ENCODE assay signal across 18 cellular contexts in genomic region chr9:130110596-130111021, GRCh38. TPM values are rescaled to one million over a fixed set of nuclear protein-coding genes. Genes with fewer than 3 reads are reported as not detected.
A peak's percentile ranks its signal among the peaks of the same experiment; 100 is the strongest.
DNase-seq lines count a peak whose midpoint lies in the region; ATAC-seq and TF ChIP-seq lines count a peak whose summit lies in the region.
"Had no signal": no experiment of that assay in that cellular context is flagged by ENCODE, and none has a peak within 500 bp of the region (broad histone marks: within the 10 kb centered on the region; RNA-seq: fewer than 3 reads in every experiment).

No MANE protein-coding gene starts in this region.

- H3K27ac ChIP-seq in ACC112 (ENCODE audit: low read depth, low read length) (peak overlapping the region; percentile 30; the same call in 1 of the 2 replicates), IMR-90 (ENCODE audit: insufficient read depth, low read length) (no peak overlapping the region), suprapubic skin (no peak overlapping the region)
- H3K27ac ChIP-seq: SJCRH30, testis had no signal

- no peak overlapping the region for H2BK15ac ChIP-seq in IMR-90 (ENCODE audit: low read depth, low read length)

- no peak overlapping the region for H4K5ac ChIP-seq in IMR-90 (ENCODE audit: low read depth, low read length)

- dilution Hi-C loops in IMR-90 (cut with HindIII; ENCODE audit: low sequenced_read_pairs, unreplicated experiment) = loop anchor here (25.0 kb wide), 1 partner anchor 127 kb away; no protein-coding TSS in a partner anchor

- H2BK120ac ChIP-seq in IMR-90 (ENCODE audit: low read depth, low read length) = no peak overlapping the region

- no peaks in the 10 kb centered on the region for H3K79me2 ChIP-seq in ACC112 (ENCODE audit: control insufficient read depth, insufficient read depth, low read length, unreplicated experiment)

- TF ChIP-seq RAD21 in IMR-90 (IDR thresholded peaks at IDR 0.05; ENCODE audit: low read length) = no peak

- no peaks in the 10 kb centered on the region for H3K9me3 ChIP-seq in IMR-90 (ENCODE audit: control insufficient read depth, insufficient read depth, low read length)
- no peaks in the 10 kb centered on the region for H3K9me3 ChIP-seq in suprapubic skin
- H3K9me3 ChIP-seq: MG63, SJCRH30, testis had no signal

- ATAC-seq in IMR-90 (ENCODE audit: low read depth) (no peak), HG02623 (IDR thresholded peaks at IDR 0.05; ENCODE audit: unreplicated experiment) (no peak), Right ventricle myocardium inferior (no peak)
- ATAC-seq: activated CD8-positive, alpha-beta memory T cell treated with anti-CD3 and anti-CD28 coated beads, Interleukin-2, amount 10 ng/mL, durations not matched to agents 7 days and 5 days; left ventricle myocardium superior had no signal

- H2AFZ ChIP-seq in ACC112 (ENCODE audit: low read length, unreplicated experiment) (no peak overlapping the region), IMR-90 (replicated peaks; ENCODE audit: low read length, poor library complexity) (no peak overlapping the region)

- WGBS in IMR-90 (ENCODE audit: extremely low coverage in 2 of 2, insufficient read length in 1 of 2), 2 experiments = 80% methylated on average over 4 of the region's 7 CpGs; no CpG with 5 or more reads in 1 of the 2 experiments
- 74% methylated on average over 5 of the region's 7 CpGs for WGBS in suprapubic skin

- intact Hi-C loops in IMR-90 (cut with micrococcal nuclease) = no loop called here
- intact Hi-C loops in Right ventricle myocardium inferior (cut with DNase I) = no loop called here

- no peak overlapping the region for H3K4me3 Mint-ChIP-seq in osteocyte (ENCODE audit: unreplicated experiment)
- H3K4me3 Mint-ChIP-seq: activated CD8-positive, alpha-beta memory T cell treated with anti-CD3 and anti-CD28 coated beads, Interleukin-2, amount 10 ng/mL, durations not matched to agents 7 days and 5 days; activated naive CD8-positive, alpha-beta T cell treated with anti-CD3 and anti-CD28 coated beads for 36 hours; neural crest cell had no signal

- H3K9me1 ChIP-seq in IMR-90 (ENCODE audit: insufficient read depth, low read length) = peaks cover 3% of the 10 kb centered on the region

- H3K36me3 ChIP-seq in ACC112 (ENCODE audit: insufficient read depth, low read length) = peaks cover 6% of the 10 kb centered on the region; the same call in 1 of the 2 replicates
- H3K36me3 ChIP-seq in IMR-90 (ENCODE audit: control insufficient read depth, insufficient read depth, low read length) = peaks cover 22% of the 10 kb centered on the region
- H3K36me3 ChIP-seq in suprapubic skin = peaks cover 45% of the 10 kb centered on the region

- H3K9me3 Mint-ChIP-seq in osteocyte (ENCODE audit: unreplicated experiment) = no peaks in the 10 kb centered on the region
- H3K9me3 Mint-ChIP-seq: activated naive CD8-positive, alpha-beta T cell treated with anti-CD3 and anti-CD28 coated beads for 36 hours; neural crest cell had no signal

- H2BK5ac ChIP-seq in IMR-90 (ENCODE audit: low read depth, low read length, poor library complexity, severe bottlenecking) = no peak overlapping the region

- H3K27me3 Mint-ChIP-seq in osteocyte (ENCODE audit: unreplicated experiment) = no peaks in the 10 kb centered on the region
- H3K27me3 Mint-ChIP-seq: activated CD8-positive, alpha-beta memory T cell treated with anti-CD3 and anti-CD28 coated beads, Interleukin-2, amount 10 ng/mL, durations not matched to agents 7 days and 5 days; activated naive CD8-positive, alpha-beta T cell treated with anti-CD3 and anti-CD28 coated beads for 36 hours had no signal

- no peak overlapping the region for H3K4me3 ChIP-seq in ACC112 (ENCODE audit: low read depth, low read length)
- H3K4me3 ChIP-seq in IMR-90 (ENCODE audit: insufficient read depth, low read depth, low read length) = no peak overlapping the region
- no peak overlapping the region for H3K4me3 ChIP-seq in choroid plexus epithelial cell (ENCODE audit: low read depth, low read length)
- no peak overlapping the region for H3K4me3 ChIP-seq in suprapubic skin
- H3K4me3 ChIP-seq: MG63, SJCRH30, testis had no signal

- no peak overlapping the region for H2AK5ac ChIP-seq in IMR-90 (ENCODE audit: low read depth, low read length)

- TF ChIP-seq POLR2A in IMR-90 (IDR thresholded peaks at IDR 0.05; ENCODE audit: low read depth, low read length) (no peak), suprapubic skin (IDR thresholded peaks at IDR 0.05) (no peak)

- H3K4me1 ChIP-seq in ACC112 (ENCODE audit: control insufficient read depth, insufficient read depth, low read length, unreplicated experiment) (peaks cover 12% of the 10 kb centered on the region), IMR-90 (ENCODE audit: control insufficient read depth, insufficient read depth, low read length) (peaks cover 15% of the 10 kb centered on the region), suprapubic skin (peaks cover 2% of the 10 kb centered on the region)
- H3K4me1 ChIP-seq: SJCRH30 had no signal

- H3K4me2 ChIP-seq in IMR-90 (ENCODE audit: low read depth, low read length) = no peak overlapping the region

- H3K4ac ChIP-seq in IMR-90 (ENCODE audit: low read depth, low read length) = no peak overlapping the region

- peak overlapping the region in 1 of 2 experiments; percentile 38; a peak in 1 of 4 replicates for H4K8ac ChIP-seq in IMR-90 (ENCODE audit: low read depth in 2 of 2, low read length in 2 of 2)

- DNase-seq in IMR-90 = peak; percentile 59
- peak; percentile 46 for DNase-seq in choroid plexus epithelial cell (ENCODE audit: low read depth)
- no peak for DNase-seq in osteocyte (ENCODE audit: extremely low spot score, unreplicated experiment)
- DNase-seq in SW 1271 (lab: John Stamatoyannopoulos, UW) = no peak
- DNase-seq in suprapubic skin (ENCODE audit: low spot score in 2 of 2) = no peak
- no peak for DNase-seq in Right ventricle myocardium inferior (ENCODE audit: missing footprints)
- DNase-seq: activated CD8-positive, alpha-beta memory T cell treated with anti-CD3 and anti-CD28 coated beads, Interleukin-2, amount 10 ng/mL, durations not matched to agents 7 days and 5 days; activated naive CD8-positive, alpha-beta T cell treated with anti-CD3 and anti-CD28 coated beads for 36 hours; DMS 273 treated with DMSO at 0.1 percent for 48 hours; left ventricle myocardium superior; MG63; NCI-H2107; small intestine; testis had no signal

- no peak overlapping the region for H3K56ac ChIP-seq in IMR-90 (ENCODE audit: extremely low read depth, insufficient read depth, low read length)

- peak overlapping the region; percentile 75 for H3K27ac Mint-ChIP-seq in osteocyte (ENCODE audit: unreplicated experiment)
- H3K27ac Mint-ChIP-seq: activated naive CD8-positive, alpha-beta T cell treated with anti-CD3 and anti-CD28 coated beads for 36 hours had no signal

- no peak overlapping the region for H2AK9ac ChIP-seq in IMR-90 (replicated peaks; ENCODE audit: low read depth, low read length, poor library complexity)

- in situ Hi-C loops in IMR-90 (cut with MboI; ENCODE audit: low sequenced_read_pairs) = loop anchor here (5.0 to 25.0 kb wide), 3 partner anchors 127 to 552 kb away; partner anchors contain the start of gene PRDM12

- TF ChIP-seq CTCF in IMR-90 (conservative IDR thresholded peaks at IDR 0.05; ENCODE audit: low read depth, low read length) (no peak), choroid plexus epithelial cell (conservative IDR thresholded peaks at IDR 0.05; ENCODE audit: low read depth, low read length) (no peak), osteocyte (IDR thresholded peaks at IDR 0.05) (no peak), suprapubic skin (IDR thresholded peaks at IDR 0.05) (no peak)

- POLR2A ChIA-PET in IMR-90 (lab: Charles Lee; ENCODE audit: unreplicated experiment) = no interaction called here

- no peak overlapping the region for H3K18ac ChIP-seq in IMR-90 (ENCODE audit: low read depth, low read length)

- H3K36me3 Mint-ChIP-seq in osteocyte (ENCODE audit: unreplicated experiment) = peaks cover 16% of the 10 kb centered on the region

- TF ChIP-seq EP300 in suprapubic skin (IDR thresholded peaks at IDR 0.05) = no peak

- no peak overlapping the region for H3K23ac ChIP-seq in IMR-90 (ENCODE audit: low read depth, low read length)

- peaks cover 15% of the 10 kb centered on the region for H3K4me1 Mint-ChIP-seq in osteocyte (ENCODE audit: unreplicated experiment)

- H3K27me3 ChIP-seq in ACC112 (ENCODE audit: insufficient read depth, low read length) (no peaks in the 10 kb centered on the region), IMR-90 (ENCODE audit: control insufficient read depth, insufficient read depth, low read length) (no peaks in the 10 kb centered on the region), suprapubic skin (no peaks in the 10 kb centered on the region)
- H3K27me3 ChIP-seq: MG63, SJCRH30, testis had no signal

- H3K79me1 ChIP-seq in IMR-90 (ENCODE audit: low read depth in 1 of 2, low read length in 2 of 2) = peaks cover 18% of the 10 kb centered on the region in 2 experiments

- H4K20me1 ChIP-seq in IMR-90 (ENCODE audit: insufficient read depth, low read length) = peaks cover 14% of the 10 kb centered on the region

- H3K9ac ChIP-seq in IMR-90 (ENCODE audit: low read depth, low read length) = no peak overlapping the region

- no TSS peak for BruUV-seq in IMR-90 (replicated peaks; lab: Mats Ljungman, UMichigan)

- H4K91ac ChIP-seq in IMR-90 (ENCODE audit: insufficient read depth, low read depth, low read length) = no peak overlapping the region

- CTCF ChIA-PET in IMR-90 (lab: Yijun Ruan, JAX) = no interaction called here

- H2BK20ac ChIP-seq in IMR-90 (ENCODE audit: low read depth, low read length) = no peak overlapping the region

- 0 out of 2 replicates have a peak overlapping the region, but pooled peaks have one; percentile 46 for H3K14ac ChIP-seq in IMR-90 (replicated peaks; ENCODE audit: low read depth, low read length)

TF ChIP-seq in IMR-90, 13 proteins besides CTCF, POLR2A, EP300 and RAD21 (continues in another document):
- TF ChIP-seq BHLHE40 (IDR thresholded peaks at IDR 0.05; ENCODE audit: low read depth, low read length) (no peak), FOS (IDR thresholded peaks at IDR 0.05; ENCODE audit: low read depth, low read length) (no peak), MAFK (IDR thresholded peaks at IDR 0.05; ENCODE audit: low read depth, low read length) (no peak), MAZ (IDR thresholded peaks at IDR 0.05; ENCODE audit: borderline replicate concordance, low read depth, low read length) (no peak), CEBPB (IDR thresholded peaks at IDR 0.05; ENCODE audit: low read depth, low read length) (peak; percentile 51)

RNA-seq across cellular contexts. Expression of gene GPR107, which starts 56.9 kb away (rescaled TPM):
- total RNA-seq in IMR-90 (2012; rRNA removed) = 16.7 and 17.8 TPM in 2 replicates
- 20.2 and 21.6 TPM in 2 replicates for polyA plus RNA-seq in IMR-90 (2012; rRNA removed)
- 7.6 and 9.1 TPM in 2 replicates for polyA plus RNA-seq in IMR-90 (2012; cell fraction: cytosol; rRNA removed)
- polyA plus RNA-seq in IMR-90 (2012; cell fraction: nucleus; rRNA removed; ENCODE audit: low replicate concordance) = 16.5 and 42.3 TPM in 2 replicates
- 57.0 and 60.7 TPM in 2 replicates for total RNA-seq in osteocyte
- total RNA-seq in suprapubic skin = 10 to 100 TPM; 24.6 to 41.8 (median 34.1) TPM
- total RNA-seq in Right ventricle myocardium inferior = 21.8 TPM

Comparison
In these comparisons a context has a peak if more than half of its experiments do, and no peak if none do; other contexts are left out.
1. DNase-seq: peak in IMR-90 (single experiment) and choroid plexus epithelial cell (single experiment); none in osteocyte (single experiment), SW 1271 (0 of 2), suprapubic skin (0 of 2) and Right ventricle myocardium inferior (single experiment).